In the genomic region with DNA sequence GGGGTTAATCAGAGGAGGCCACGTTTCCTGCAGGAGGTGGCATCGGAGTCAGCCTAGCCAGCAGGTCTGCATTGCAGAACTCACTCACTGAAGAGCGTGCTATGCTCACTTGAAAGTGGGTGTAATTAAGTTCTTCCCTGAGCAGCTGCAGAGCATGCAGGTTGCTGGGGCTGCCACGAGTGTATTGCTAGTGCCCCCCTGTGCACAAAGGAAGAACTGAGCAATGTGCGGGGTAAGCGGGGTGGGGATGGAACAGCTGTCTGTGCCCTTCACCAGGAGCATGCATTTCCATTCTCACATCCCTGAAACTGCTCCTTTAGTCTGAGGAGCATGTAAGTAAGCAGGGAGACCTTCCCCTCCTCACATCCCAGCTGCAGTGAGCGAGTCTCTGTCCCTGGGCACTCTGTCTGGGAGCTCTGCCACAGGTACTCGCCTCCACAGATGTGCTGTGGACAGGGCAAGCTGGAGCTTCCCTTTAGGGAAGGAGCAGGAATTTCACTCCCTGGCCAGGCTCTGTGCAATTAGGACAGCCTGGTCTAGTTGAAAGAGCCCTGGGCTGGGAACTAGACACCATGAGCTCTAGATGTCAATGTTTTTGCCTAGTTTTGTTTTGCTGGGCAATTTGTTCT, we compare ENCODE assay signal across 8 cellular contexts.
A peak's percentile ranks its signal among the peaks of the same experiment; 100 is the strongest.
DNase-seq lines count a peak whose midpoint lies in the region; ATAC-seq and TF ChIP-seq lines count a peak whose summit lies in the region.

No MANE protein-coding gene starts in this region.

- no peak for TF ChIP-seq POLR2A in spleen (IDR thresholded peaks at IDR 0.05)

- ATAC-seq in GM21367 (IDR thresholded peaks at IDR 0.05; ENCODE audit: unreplicated experiment) (peak; percentile 83), RWPE2 (ENCODE audit: low read depth) (peak; percentile 88), GM18861 (IDR thresholded peaks at IDR 0.05; ENCODE audit: unreplicated experiment) (no peak)

- no peaks in the 10 kb centered on the region for H3K4me1 ChIP-seq in RWPE2 (ENCODE audit: insufficient read depth, poor library complexity, severe bottlenecking)
- H3K4me1 ChIP-seq in cardiac muscle cell (ENCODE audit: low read depth), result no peaks in the 10 kb centered on the region
- H3K4me1 ChIP-seq in spleen, result no peaks in the 10 kb centered on the region

- in situ Hi-C loops in KBM-7 (cut with MboI; ENCODE audit: low pct_unique_long_range_greater_than_20kb, low sequenced_read_pairs), result no loop called here

- H3K36me3 ChIP-seq in RWPE2 (ENCODE audit: low read depth) (no peaks in the 10 kb centered on the region), cardiac muscle cell (no peaks in the 10 kb centered on the region), spleen (no peaks in the 10 kb centered on the region)

- intact Hi-C loops in spleen (cut with DNase I; ENCODE audit: low total_unique reads), result no loop called here

- no peak overlapping the region for H3K27ac ChIP-seq in RWPE2 (ENCODE audit: poor library complexity, severe bottlenecking)
- no peak overlapping the region for H3K27ac ChIP-seq in cardiac muscle cell
- H3K27ac ChIP-seq in spleen, result no peak overlapping the region

- WGBS in spleen, 5 donors, result 20 to 28% (median 23%) methylated on average over 7 to 8 of the region's 8 CpGs

- DNase-seq in DMS53 treated with DMSO at 0.1 percent for 48 hours (lab: John Stamatoyannopoulos, UW; ENCODE audit: unreplicated experiment) (peak; percentile 53), KBM-7 (peak; percentile 3), RWPE2 (ENCODE audit: low spot score) (no peak), cardiac muscle cell (ENCODE audit: low read depth in 1 of 2, low spot score in 1 of 2) (peak; percentile 30 to 71), spleen (no peak), MV-4-11 (lab: John Stamatoyannopoulos, UW) (no peak)

- H3K27me3 ChIP-seq in RWPE2 (ENCODE audit: insufficient read depth, poor library complexity, severe bottlenecking) (peaks cover 21% of the 10 kb centered on the region), cardiac muscle cell (no peaks in the 10 kb centered on the region), spleen (replicated peaks in 1 of 7) (peaks cover 0 to 10% (median 0%) of the 10 kb centered on the region in 7 donors)

- no peaks in the 10 kb centered on the region for H3K9me3 ChIP-seq in RWPE2 (ENCODE audit: severe bottlenecking)
- no peaks in the 10 kb centered on the region for H3K9me3 ChIP-seq in cardiac muscle cell (ENCODE audit: low read depth)
- H3K9me3 ChIP-seq in spleen, result no peaks in the 10 kb centered on the region

- peak; percentile 44 for TF ChIP-seq CTCF in RWPE2 (IDR thresholded peaks at IDR 0.05; ENCODE audit: poor library complexity, severe bottlenecking)
- peak; percentile 39 for TF ChIP-seq CTCF in cardiac muscle cell (IDR thresholded peaks at IDR 0.05; ENCODE audit: low read depth, low read length)
- TF ChIP-seq CTCF in spleen (IDR thresholded peaks at IDR 0.05 in 8 of 11, conservative IDR thresholded peaks at IDR 0.05 in 3 of 11), result peak in 7 of 11 experiments; percentile 27 to 50 (median 39)

- H3K4me3 ChIP-seq in RWPE2 (ENCODE audit: severe bottlenecking), result no peak overlapping the region
- no peak overlapping the region for H3K4me3 ChIP-seq in cardiac muscle cell
- no peak overlapping the region for H3K4me3 ChIP-seq in spleen

Comparison
In these comparisons a context has a peak if more than half of its experiments do, and no peak if none do; other contexts are left out.
1. DNase-seq: peak in DMS53 treated with DMSO at 0.1 percent for 48 hours (single experiment), KBM-7 (single experiment) and cardiac muscle cell (2 of 2); none in RWPE2 (single experiment), spleen (single experiment) and MV-4-11 (single experiment).
2. Peak in every context shown above with its lines, with median percentiles within 50 percentile points of each other: CTCF ChIP-seq.